In the genomic region with DNA sequence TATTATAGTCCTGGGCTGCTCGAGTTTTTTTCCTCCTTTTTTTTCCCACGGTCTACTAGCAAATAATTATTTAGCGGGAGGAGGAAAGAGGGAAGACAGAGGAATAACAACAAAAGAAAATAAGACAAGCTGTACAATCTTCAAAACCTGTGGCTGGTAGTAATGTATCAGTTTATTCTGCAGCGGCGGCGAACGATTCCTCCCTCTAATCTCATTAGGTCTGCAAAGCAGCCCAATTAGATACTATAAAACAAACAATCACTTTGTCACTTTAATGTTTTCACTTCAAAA, we compare ENCODE assay signal across 2 cellular contexts.
TF ChIP-seq lines count a peak whose summit lies in the region.

No MANE protein-coding gene starts in this region.

TF ChIP-seq in SK-N-SH, 30 proteins besides CTCF, POLR2A, EP300 and RAD21 (continued from another document):
- no peak for TF ChIP-seq FOXM1 (IDR thresholded peaks at IDR 0.05; ENCODE audit: low read depth)
- TF ChIP-seq, protein P1, sequence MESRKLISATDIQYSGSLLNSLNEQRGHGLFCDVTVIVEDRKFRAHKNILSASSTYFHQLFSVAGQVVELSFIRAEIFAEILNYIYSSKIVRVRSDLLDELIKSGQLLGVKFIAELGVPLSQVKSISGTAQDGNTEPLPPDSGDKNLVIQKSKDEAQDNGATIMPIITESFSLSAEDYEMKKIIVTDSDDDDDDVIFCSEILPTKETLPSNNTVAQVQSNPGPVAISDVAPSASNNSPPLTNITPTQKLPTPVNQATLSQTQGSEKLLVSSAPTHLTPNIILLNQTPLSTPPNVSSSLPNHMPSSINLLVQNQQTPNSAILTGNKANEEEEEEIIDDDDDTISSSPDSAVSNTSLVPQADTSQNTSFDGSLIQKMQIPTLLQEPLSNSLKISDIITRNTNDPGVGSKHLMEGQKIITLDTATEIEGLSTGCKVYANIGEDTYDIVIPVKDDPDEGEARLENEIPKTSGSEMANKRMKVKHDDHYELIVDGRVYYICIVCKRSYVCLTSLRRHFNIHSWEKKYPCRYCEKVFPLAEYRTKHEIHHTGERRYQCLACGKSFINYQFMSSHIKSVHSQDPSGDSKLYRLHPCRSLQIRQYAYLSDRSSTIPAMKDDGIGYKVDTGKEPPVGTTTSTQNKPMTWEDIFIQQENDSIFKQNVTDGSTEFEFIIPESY (IDR thresholded peaks at IDR 0.05; ENCODE audit: borderline replicate concordance, low read depth), result no peak
- TF ChIP-seq RXRA (IDR thresholded peaks at IDR 0.05; ENCODE audit: borderline replicate concordance, low read depth), result no peak
- TF ChIP-seq MXI1 (IDR thresholded peaks at IDR 0.05; ENCODE audit: low read depth, low read length), result no peak
- TF ChIP-seq SMC3 (IDR thresholded peaks at IDR 0.05; ENCODE audit: low read depth, low read length), result no peak
- no peak for TF ChIP-seq RFX5 (IDR thresholded peaks at IDR 0.05; ENCODE audit: low read length)
- no peak for TF ChIP-seq TAF1 (IDR thresholded peaks at IDR 0.05; ENCODE audit: borderline replicate concordance, low read depth, low read length)
- no peak for TF ChIP-seq ELF1 (IDR thresholded peaks at IDR 0.05)
- no peak for TF ChIP-seq CHD2 (IDR thresholded peaks at IDR 0.05; ENCODE audit: low read length, partially characterized antibody)
- no peak for TF ChIP-seq NRF1 (IDR thresholded peaks at IDR 0.05; ENCODE audit: low read depth, low read length)

TF ChIP-seq in SK-N-SH treated with all-trans-retinoic acid at 6 μM for 48 hours, 23 proteins besides CTCF, POLR2A, EP300 and RAD21 (continued from another document):
- TF ChIP-seq, protein P2, sequence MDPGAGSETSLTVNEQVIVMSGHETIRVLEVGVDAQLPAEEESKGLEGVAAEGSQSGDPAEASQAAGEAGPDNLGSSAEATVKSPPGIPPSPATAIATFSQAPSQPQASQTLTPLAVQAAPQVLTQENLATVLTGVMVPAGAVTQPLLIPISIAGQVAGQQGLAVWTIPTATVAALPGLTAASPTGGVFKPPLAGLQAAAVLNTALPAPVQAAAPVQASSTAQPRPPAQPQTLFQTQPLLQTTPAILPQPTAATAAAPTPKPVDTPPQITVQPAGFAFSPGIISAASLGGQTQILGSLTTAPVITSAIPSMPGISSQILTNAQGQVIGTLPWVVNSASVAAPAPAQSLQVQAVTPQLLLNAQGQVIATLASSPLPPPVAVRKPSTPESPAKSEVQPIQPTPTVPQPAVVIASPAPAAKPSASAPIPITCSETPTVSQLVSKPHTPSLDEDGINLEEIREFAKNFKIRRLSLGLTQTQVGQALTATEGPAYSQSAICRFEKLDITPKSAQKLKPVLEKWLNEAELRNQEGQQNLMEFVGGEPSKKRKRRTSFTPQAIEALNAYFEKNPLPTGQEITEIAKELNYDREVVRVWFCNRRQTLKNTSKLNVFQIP (CRISPR knock-in tag; IDR thresholded peaks at IDR 0.05; ENCODE audit: borderline replicate concordance, low read depth), result no peak
- TF ChIP-seq, protein P3, sequence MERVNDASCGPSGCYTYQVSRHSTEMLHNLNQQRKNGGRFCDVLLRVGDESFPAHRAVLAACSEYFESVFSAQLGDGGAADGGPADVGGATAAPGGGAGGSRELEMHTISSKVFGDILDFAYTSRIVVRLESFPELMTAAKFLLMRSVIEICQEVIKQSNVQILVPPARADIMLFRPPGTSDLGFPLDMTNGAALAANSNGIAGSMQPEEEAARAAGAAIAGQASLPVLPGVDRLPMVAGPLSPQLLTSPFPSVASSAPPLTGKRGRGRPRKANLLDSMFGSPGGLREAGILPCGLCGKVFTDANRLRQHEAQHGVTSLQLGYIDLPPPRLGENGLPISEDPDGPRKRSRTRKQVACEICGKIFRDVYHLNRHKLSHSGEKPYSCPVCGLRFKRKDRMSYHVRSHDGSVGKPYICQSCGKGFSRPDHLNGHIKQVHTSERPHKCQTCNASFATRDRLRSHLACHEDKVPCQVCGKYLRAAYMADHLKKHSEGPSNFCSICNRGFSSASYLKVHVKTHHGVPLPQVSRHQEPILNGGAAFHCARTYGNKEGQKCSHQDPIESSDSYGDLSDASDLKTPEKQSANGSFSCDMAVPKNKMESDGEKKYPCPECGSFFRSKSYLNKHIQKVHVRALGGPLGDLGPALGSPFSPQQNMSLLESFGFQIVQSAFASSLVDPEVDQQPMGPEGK (CRISPR knock-in tag; IDR thresholded peaks at IDR 0.05; ENCODE audit: borderline replicate concordance), result no peak
- TF ChIP-seq TCF4 (CRISPR knock-in tag; IDR thresholded peaks at IDR 0.05; ENCODE audit: borderline replicate concordance) (no peak), ZNF70 (CRISPR knock-in tag; IDR thresholded peaks at IDR 0.05) (no peak), ZC3H10 (CRISPR knock-in tag; IDR thresholded peaks at IDR 0.05) (no peak), BACH2 (CRISPR knock-in tag; IDR thresholded peaks at IDR 0.05; ENCODE audit: borderline replicate concordance) (no peak), ZNF8 (CRISPR knock-in tag; IDR thresholded peaks at IDR 0.05) (no peak)
TF ChIP-seq in SK-N-SH treated with all-trans-retinoic acid at 6 μM for 48 hours: peak in this region for 0.
